In the genomic region with DNA sequence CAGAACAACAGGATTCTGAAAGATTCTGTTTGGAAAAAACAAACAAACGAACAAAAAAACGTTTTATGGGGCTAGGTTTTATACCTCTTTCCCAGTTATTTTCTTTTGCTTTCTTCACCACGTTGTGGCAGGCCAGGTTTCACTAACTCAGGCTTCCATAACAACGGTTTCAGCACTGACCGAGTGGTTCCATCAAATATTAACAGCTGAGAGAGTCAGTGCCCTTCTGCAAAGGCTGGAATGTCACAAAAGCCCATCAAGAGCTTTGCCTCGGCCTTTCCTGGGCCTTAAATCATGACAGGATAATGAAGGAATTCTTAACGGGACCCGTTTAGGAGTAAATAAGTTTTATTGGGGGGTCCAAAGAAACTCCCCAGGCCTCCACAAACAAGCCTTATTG, we compare ENCODE assay signal across 1 cellular context.
A peak's percentile ranks its signal among the peaks of the same experiment; 100 is the strongest.
TF ChIP-seq lines count a peak whose summit lies in the region.

No MANE protein-coding gene starts in this region.

TF ChIP-seq in HepG2, 621 proteins besides CTCF, POLR2A, EP300 and RAD21 (continued from another document):
- no peak for TF ChIP-seq ZNF33A (CRISPR knock-in tag; IDR thresholded peaks at IDR 0.05; ENCODE audit: borderline replicate concordance)
- TF ChIP-seq, protein P1, sequence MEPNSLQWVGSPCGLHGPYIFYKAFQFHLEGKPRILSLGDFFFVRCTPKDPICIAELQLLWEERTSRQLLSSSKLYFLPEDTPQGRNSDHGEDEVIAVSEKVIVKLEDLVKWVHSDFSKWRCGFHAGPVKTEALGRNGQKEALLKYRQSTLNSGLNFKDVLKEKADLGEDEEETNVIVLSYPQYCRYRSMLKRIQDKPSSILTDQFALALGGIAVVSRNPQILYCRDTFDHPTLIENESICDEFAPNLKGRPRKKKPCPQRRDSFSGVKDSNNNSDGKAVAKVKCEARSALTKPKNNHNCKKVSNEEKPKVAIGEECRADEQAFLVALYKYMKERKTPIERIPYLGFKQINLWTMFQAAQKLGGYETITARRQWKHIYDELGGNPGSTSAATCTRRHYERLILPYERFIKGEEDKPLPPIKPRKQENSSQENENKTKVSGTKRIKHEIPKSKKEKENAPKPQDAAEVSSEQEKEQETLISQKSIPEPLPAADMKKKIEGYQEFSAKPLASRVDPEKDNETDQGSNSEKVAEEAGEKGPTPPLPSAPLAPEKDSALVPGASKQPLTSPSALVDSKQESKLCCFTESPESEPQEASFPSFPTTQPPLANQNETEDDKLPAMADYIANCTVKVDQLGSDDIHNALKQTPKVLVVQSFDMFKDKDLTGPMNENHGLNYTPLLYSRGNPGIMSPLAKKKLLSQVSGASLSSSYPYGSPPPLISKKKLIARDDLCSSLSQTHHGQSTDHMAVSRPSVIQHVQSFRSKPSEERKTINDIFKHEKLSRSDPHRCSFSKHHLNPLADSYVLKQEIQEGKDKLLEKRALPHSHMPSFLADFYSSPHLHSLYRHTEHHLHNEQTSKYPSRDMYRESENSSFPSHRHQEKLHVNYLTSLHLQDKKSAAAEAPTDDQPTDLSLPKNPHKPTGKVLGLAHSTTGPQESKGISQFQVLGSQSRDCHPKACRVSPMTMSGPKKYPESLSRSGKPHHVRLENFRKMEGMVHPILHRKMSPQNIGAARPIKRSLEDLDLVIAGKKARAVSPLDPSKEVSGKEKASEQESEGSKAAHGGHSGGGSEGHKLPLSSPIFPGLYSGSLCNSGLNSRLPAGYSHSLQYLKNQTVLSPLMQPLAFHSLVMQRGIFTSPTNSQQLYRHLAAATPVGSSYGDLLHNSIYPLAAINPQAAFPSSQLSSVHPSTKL (CRISPR knock-in tag; IDR thresholded peaks at IDR 0.05): peak; percentile 12; the same call in 1 of the 2 replicates
- TF ChIP-seq, protein P2, sequence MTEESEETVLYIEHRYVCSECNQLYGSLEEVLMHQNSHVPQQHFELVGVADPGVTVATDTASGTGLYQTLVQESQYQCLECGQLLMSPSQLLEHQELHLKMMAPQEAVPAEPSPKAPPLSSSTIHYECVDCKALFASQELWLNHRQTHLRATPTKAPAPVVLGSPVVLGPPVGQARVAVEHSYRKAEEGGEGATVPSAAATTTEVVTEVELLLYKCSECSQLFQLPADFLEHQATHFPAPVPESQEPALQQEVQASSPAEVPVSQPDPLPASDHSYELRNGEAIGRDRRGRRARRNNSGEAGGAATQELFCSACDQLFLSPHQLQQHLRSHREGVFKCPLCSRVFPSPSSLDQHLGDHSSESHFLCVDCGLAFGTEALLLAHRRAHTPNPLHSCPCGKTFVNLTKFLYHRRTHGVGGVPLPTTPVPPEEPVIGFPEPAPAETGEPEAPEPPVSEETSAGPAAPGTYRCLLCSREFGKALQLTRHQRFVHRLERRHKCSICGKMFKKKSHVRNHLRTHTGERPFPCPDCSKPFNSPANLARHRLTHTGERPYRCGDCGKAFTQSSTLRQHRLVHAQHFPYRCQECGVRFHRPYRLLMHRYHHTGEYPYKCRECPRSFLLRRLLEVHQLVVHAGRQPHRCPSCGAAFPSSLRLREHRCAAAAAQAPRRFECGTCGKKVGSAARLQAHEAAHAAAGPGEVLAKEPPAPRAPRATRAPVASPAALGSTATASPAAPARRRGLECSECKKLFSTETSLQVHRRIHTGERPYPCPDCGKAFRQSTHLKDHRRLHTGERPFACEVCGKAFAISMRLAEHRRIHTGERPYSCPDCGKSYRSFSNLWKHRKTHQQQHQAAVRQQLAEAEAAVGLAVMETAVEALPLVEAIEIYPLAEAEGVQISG (CRISPR knock-in tag; IDR thresholded peaks at IDR 0.05): no peak
- no peak for TF ChIP-seq ZFY (CRISPR knock-in tag; IDR thresholded peaks at IDR 0.05)
- 0 out of 2 replicates have a peak, but pooled peaks have one; percentile 24 for TF ChIP-seq SALL1 (CRISPR knock-in tag; IDR thresholded peaks at IDR 0.05)
- TF ChIP-seq MEIS1 (CRISPR knock-in tag; IDR thresholded peaks at IDR 0.05; ENCODE audit: borderline replicate concordance): no peak
- TF ChIP-seq, protein P3, sequence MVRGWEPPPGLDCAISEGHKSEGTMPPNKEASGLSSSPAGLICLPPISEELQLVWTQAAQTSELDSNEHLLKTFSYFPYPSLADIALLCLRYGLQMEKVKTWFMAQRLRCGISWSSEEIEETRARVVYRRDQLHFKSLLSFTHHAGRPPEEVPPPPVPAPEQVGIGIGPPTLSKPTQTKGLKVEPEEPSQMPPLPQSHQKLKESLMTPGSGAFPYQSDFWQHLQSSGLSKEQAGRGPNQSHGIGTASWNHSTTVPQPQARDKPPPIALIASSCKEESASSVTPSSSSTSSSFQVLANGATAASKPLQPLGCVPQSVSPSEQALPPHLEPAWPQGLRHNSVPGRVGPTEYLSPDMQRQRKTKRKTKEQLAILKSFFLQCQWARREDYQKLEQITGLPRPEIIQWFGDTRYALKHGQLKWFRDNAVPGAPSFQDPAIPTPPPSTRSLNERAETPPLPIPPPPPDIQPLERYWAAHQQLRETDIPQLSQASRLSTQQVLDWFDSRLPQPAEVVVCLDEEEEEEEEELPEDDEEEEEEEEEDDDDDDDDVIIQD (CRISPR knock-in tag; IDR thresholded peaks at IDR 0.05; ENCODE audit: low read depth): 0 out of 2 replicates have a peak, but pooled peaks have one; percentile 19
- TF ChIP-seq SAP130 (CRISPR knock-in tag; IDR thresholded peaks at IDR 0.05; ENCODE audit: low read depth): peak; percentile 43; the same call in 1 of the 2 replicates
- no peak for TF ChIP-seq CHD4 (IDR thresholded peaks at IDR 0.05; ENCODE audit: borderline replicate concordance, low read length)
- 0 out of 2 replicates have a peak, but pooled peaks have one; percentile 23 for TF ChIP-seq RFX3 (CRISPR knock-in tag; IDR thresholded peaks at IDR 0.05)
- TF ChIP-seq ZNF264 (CRISPR knock-in tag; IDR thresholded peaks at IDR 0.05): peak; percentile 80; the same call in 1 of the 2 replicates
- TF ChIP-seq, protein P4, sequence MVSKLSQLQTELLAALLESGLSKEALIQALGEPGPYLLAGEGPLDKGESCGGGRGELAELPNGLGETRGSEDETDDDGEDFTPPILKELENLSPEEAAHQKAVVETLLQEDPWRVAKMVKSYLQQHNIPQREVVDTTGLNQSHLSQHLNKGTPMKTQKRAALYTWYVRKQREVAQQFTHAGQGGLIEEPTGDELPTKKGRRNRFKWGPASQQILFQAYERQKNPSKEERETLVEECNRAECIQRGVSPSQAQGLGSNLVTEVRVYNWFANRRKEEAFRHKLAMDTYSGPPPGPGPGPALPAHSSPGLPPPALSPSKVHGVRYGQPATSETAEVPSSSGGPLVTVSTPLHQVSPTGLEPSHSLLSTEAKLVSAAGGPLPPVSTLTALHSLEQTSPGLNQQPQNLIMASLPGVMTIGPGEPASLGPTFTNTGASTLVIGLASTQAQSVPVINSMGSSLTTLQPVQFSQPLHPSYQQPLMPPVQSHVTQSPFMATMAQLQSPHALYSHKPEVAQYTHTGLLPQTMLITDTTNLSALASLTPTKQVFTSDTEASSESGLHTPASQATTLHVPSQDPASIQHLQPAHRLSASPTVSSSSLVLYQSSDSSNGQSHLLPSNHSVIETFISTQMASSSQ (IDR thresholded peaks at IDR 0.05; ENCODE audit: low read depth): 0 out of 2 replicates have a peak, but pooled peaks have one; percentile 26
- TF ChIP-seq, protein P4 (CRISPR knock-in tag; IDR thresholded peaks at IDR 0.05; ENCODE audit: borderline replicate concordance): no peak
- no peak for TF ChIP-seq SPEN (CRISPR knock-in tag; IDR thresholded peaks at IDR 0.05; ENCODE audit: low read depth)
- TF ChIP-seq ATF7-NPFF (CRISPR knock-in tag; IDR thresholded peaks at IDR 0.05; ENCODE audit: low read depth): no peak
- no peak for TF ChIP-seq DPF2 (CRISPR knock-in tag; IDR thresholded peaks at IDR 0.05; ENCODE audit: borderline replicate concordance, low read depth)
- TF ChIP-seq SOX13 (IDR thresholded peaks at IDR 0.05): no peak
- peak in 1 of 2 experiments; percentile 18; a peak in 1 of 4 replicates for TF ChIP-seq SOX13 (CRISPR knock-in tag; conservative IDR thresholded peaks at IDR 0.05 in 1 of 2, IDR thresholded peaks at IDR 0.05 in 1 of 2)
- no peak for TF ChIP-seq ZNF598 (CRISPR knock-in tag; IDR thresholded peaks at IDR 0.05; ENCODE audit: borderline replicate concordance)
- TF ChIP-seq RFXANK (CRISPR knock-in tag; IDR thresholded peaks at IDR 0.05): no peak
- TF ChIP-seq, protein P5, sequence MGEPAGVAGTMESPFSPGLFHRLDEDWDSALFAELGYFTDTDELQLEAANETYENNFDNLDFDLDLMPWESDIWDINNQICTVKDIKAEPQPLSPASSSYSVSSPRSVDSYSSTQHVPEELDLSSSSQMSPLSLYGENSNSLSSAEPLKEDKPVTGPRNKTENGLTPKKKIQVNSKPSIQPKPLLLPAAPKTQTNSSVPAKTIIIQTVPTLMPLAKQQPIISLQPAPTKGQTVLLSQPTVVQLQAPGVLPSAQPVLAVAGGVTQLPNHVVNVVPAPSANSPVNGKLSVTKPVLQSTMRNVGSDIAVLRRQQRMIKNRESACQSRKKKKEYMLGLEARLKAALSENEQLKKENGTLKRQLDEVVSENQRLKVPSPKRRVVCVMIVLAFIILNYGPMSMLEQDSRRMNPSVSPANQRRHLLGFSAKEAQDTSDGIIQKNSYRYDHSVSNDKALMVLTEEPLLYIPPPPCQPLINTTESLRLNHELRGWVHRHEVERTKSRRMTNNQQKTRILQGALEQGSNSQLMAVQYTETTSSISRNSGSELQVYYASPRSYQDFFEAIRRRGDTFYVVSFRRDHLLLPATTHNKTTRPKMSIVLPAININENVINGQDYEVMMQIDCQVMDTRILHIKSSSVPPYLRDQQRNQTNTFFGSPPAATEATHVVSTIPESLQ (CRISPR knock-in tag; conservative IDR thresholded peaks at IDR 0.05): no peak
- TF ChIP-seq LCORL (IDR thresholded peaks at IDR 0.05): no peak
- TF ChIP-seq LCORL (CRISPR knock-in tag; IDR thresholded peaks at IDR 0.05): 0 out of 2 replicates have a peak, but pooled peaks have one; percentile 36
